7 cellular contexts compared by ENCODE assay signal in the genomic region with DNA sequence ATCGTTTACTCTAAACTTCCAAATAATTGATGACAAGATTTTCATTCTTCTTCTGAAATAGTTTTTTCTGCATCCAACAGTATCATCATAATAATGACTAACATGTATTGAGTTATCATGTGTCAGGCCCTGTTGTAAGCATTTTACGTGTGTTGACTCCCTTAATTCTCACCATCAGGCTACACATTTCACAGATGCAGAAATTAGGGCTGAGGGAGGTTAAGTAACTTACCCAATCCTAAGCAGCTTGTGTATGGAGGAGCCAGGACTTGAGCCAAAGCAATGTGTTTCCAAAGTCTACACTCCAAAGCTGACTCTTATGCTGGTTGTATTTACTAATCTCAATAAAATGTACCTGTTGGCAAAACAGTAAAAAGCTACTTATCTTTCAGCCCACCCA. TPM values are rescaled to one million over a fixed set of nuclear protein-coding genes. Genes with fewer than 3 reads are reported as not detected.
"Had no signal": no experiment of that assay in that cellular context is flagged by ENCODE, and none has a peak within 500 bp of the region (broad histone marks: within the 10 kb centered on the region; RNA-seq: fewer than 3 reads in every experiment).

No MANE protein-coding gene starts in this region.

- H3K36me3 Mint-ChIP-seq: IgD-negative memory B cell had no signal

- DNase-seq: IMR-90, KBM-7, KG1 had no signal

- FAIRE-seq: HepG2, HTR-8/SVneo, K562 had no signal

- ATAC-seq: HepG2, K562 had no signal

- H3K27ac Mint-ChIP-seq: IgD-negative memory B cell had no signal

- H3K4me3 ChIP-seq: K562 had no signal

RNA-seq across cellular contexts. Expression of a gene that starts 11.2 kb away (rescaled TPM):
- total RNA-seq: HepG2, IMR-90 had no signal
- polyA plus RNA-seq: HepG2, IgD-negative memory B cell, IMR-90, K562 had no signal
